ENCODE assay signal across 1 cellular context in genomic region chr1:95165569-95165968, GRCh38. TPM values are rescaled to one million over a fixed set of nuclear protein-coding genes. Genes with fewer than 3 reads are reported as not detected.
"Had no signal": no experiment of that assay in that cellular context is flagged by ENCODE, and none has a peak within 500 bp of the region (broad histone marks: within the 10 kb centered on the region; RNA-seq: fewer than 3 reads in every experiment).

No MANE protein-coding gene starts in this region.

RNA-seq across cellular contexts. Expression of gene TLCD4, which starts 48.4 kb away (rescaled TPM):
- total RNA-seq: OCI-LY7 had no signal
